In the genomic region with DNA sequence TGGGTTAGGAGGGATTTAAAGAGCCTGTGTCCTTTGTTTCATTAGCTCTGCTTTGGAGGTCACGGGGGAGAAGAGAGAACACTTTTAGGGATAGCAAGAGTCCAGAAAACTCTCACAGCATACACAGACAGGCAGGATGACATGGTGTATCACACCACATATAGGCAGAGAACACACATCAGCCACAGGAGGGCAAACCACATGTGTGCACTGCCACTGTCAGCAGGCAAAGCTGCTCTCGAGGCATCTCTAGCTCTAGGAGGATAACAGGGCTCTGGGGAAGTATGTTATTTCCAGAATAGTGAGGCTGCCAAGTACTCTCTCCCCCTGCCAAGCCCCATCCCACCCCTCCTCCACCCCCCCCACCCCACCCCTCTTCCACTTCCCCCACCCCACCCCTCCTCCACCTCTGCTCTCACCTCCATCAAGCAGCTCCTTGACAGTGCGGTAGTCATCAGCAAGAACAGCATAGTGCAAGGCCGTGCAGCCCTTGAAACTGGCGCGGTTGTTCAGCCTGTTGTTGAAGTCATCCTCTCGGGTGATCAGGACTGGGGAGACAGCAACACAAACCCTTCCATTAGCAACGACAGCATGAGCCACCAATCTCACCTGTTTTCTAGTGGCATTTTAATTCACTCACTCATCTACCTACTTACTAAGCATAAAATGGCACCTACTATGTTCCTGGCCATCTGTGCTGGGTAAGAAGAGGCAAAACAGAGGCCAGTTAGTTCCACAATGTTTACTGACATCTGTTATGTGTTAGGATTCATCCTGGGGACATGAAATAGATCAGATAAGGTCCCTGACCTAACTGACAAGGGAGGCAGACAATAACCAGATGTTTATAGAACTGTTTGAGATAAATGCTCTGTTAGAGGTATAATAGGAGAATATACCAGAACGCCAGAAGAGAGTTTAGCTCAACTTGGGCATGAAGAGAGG, we compare ENCODE assay signal across 21 cellular contexts.
DNase-seq lines count a peak whose midpoint lies in the region; ATAC-seq and TF ChIP-seq lines count a peak whose summit lies in the region.
"Had no signal": no experiment of that assay in that cellular context is flagged by ENCODE, and none has a peak within 500 bp of the region (broad histone marks: within the 10 kb centered on the region; RNA-seq: fewer than 3 reads in every experiment).

No MANE protein-coding gene starts in this region.

- no peak overlapping the region for H3K4me3 Mint-ChIP-seq in activated CD8-positive, alpha-beta T cell treated with anti-CD3 and anti-CD28 coated beads, Interleukin-2, amount 10 ng/mL, durations not matched to agents 7 days and 5 days
- no peak overlapping the region for H3K4me3 Mint-ChIP-seq in activated CD8-positive, alpha-beta T cell treated with anti-CD3 and anti-CD28 coated beads for 36 hours
- H3K4me3 Mint-ChIP-seq in endothelial cell (ENCODE audit: unreplicated experiment), result no peak overlapping the region
- peak overlapping the region; percentile 53 for H3K4me3 Mint-ChIP-seq in type B pancreatic cell
- H3K4me3 Mint-ChIP-seq: dendritic cell treated with granulocyte-macrophage colony-stimulating factor and Interleukin-4, amounts not matched to agents 40 ng/mL and 50 ng/mL, for 4 days; mesothelial cell of epicardium; natural killer cell had no signal

- no peaks in the 10 kb centered on the region for H3K27me3 Mint-ChIP-seq in activated CD8-positive, alpha-beta T cell treated with anti-CD3 and anti-CD28 coated beads, Interleukin-2, amount 10 ng/mL, durations not matched to agents 7 days and 5 days (ENCODE audit: low read depth)
- H3K27me3 Mint-ChIP-seq in activated CD8-positive, alpha-beta T cell treated with anti-CD3 and anti-CD28 coated beads for 36 hours, result no peaks in the 10 kb centered on the region
- peaks cover 2% of the 10 kb centered on the region for H3K27me3 Mint-ChIP-seq in endothelial cell (ENCODE audit: unreplicated experiment)
- no peaks in the 10 kb centered on the region for H3K27me3 Mint-ChIP-seq in type B pancreatic cell
- H3K27me3 Mint-ChIP-seq: dendritic cell treated with granulocyte-macrophage colony-stimulating factor and Interleukin-4, amounts not matched to agents 40 ng/mL and 50 ng/mL, for 4 days had no signal

- H3K4me1 Mint-ChIP-seq in activated CD8-positive, alpha-beta T cell treated with anti-CD3 and anti-CD28 coated beads, Interleukin-2, amount 10 ng/mL, durations not matched to agents 7 days and 5 days (ENCODE audit: low read depth), result no peaks in the 10 kb centered on the region
- no peaks in the 10 kb centered on the region for H3K4me1 Mint-ChIP-seq in activated CD8-positive, alpha-beta T cell treated with anti-CD3 and anti-CD28 coated beads for 36 hours (ENCODE audit: low read depth)
- H3K4me1 Mint-ChIP-seq in endothelial cell (ENCODE audit: unreplicated experiment) (peaks cover 17% of the 10 kb centered on the region), type B pancreatic cell (ENCODE audit: unreplicated experiment) (peaks cover 41% of the 10 kb centered on the region)

- H3K27ac Mint-ChIP-seq in activated CD8-positive, alpha-beta T cell treated with anti-CD3 and anti-CD28 coated beads, Interleukin-2, amount 10 ng/mL, durations not matched to agents 7 days and 5 days, result no peak overlapping the region
- H3K27ac Mint-ChIP-seq in activated CD8-positive, alpha-beta T cell treated with anti-CD3 and anti-CD28 coated beads for 36 hours, result no peak overlapping the region
- H3K27ac Mint-ChIP-seq in endothelial cell (ENCODE audit: unreplicated experiment) (peak overlapping the region; percentile 22), type B pancreatic cell (peak overlapping the region; percentile 60)
- H3K27ac Mint-ChIP-seq: dendritic cell treated with granulocyte-macrophage colony-stimulating factor and Interleukin-4, amounts not matched to agents 40 ng/mL and 50 ng/mL, for 4 days; mesothelial cell of epicardium had no signal

- H3K9me3 Mint-ChIP-seq in activated CD8-positive, alpha-beta T cell treated with anti-CD3 and anti-CD28 coated beads, Interleukin-2, amount 10 ng/mL, durations not matched to agents 7 days and 5 days (ENCODE audit: insufficient read depth), result no peaks in the 10 kb centered on the region
- H3K9me3 Mint-ChIP-seq in activated CD8-positive, alpha-beta T cell treated with anti-CD3 and anti-CD28 coated beads for 36 hours, result no peaks in the 10 kb centered on the region
- H3K9me3 Mint-ChIP-seq in endothelial cell (ENCODE audit: unreplicated experiment), result no peaks in the 10 kb centered on the region
- no peaks in the 10 kb centered on the region for H3K9me3 Mint-ChIP-seq in type B pancreatic cell
- H3K9me3 Mint-ChIP-seq: dendritic cell treated with granulocyte-macrophage colony-stimulating factor and Interleukin-4, amounts not matched to agents 40 ng/mL and 50 ng/mL, for 4 days; mesothelial cell of epicardium; natural killer cell had no signal

- H3K36me3 Mint-ChIP-seq in activated CD8-positive, alpha-beta T cell treated with anti-CD3 and anti-CD28 coated beads, Interleukin-2, amount 10 ng/mL, durations not matched to agents 7 days and 5 days (ENCODE audit: low read depth), result no peaks in the 10 kb centered on the region
- H3K36me3 Mint-ChIP-seq in activated CD8-positive, alpha-beta T cell treated with anti-CD3 and anti-CD28 coated beads for 36 hours (ENCODE audit: low read depth), result peaks cover 2% of the 10 kb centered on the region
- peaks cover 9% of the 10 kb centered on the region for H3K36me3 Mint-ChIP-seq in endothelial cell (ENCODE audit: low read depth, unreplicated experiment)
- H3K36me3 Mint-ChIP-seq in type B pancreatic cell, result peaks cover 6% of the 10 kb centered on the region
- H3K36me3 Mint-ChIP-seq: natural killer cell had no signal

- POLR2A ChIA-PET in activated CD8-positive, alpha-beta T cell treated with anti-CD3 and anti-CD28 coated beads, Interleukin-2, amount 10 ng/mL, durations not matched to agents 7 days and 5 days (lab: Charles Lee), result interaction anchor here (0.6 kb wide), 1 partner anchor 287 kb away, joined by 3 read pairs; no protein-coding TSS in a partner anchor
- POLR2A ChIA-PET in activated CD8-positive, alpha-beta T cell treated with anti-CD3 and anti-CD28 coated beads for 36 hours (lab: Charles Lee), result no interaction called here

- CTCF ChIA-PET in activated CD8-positive, alpha-beta T cell treated with anti-CD3 and anti-CD28 coated beads, Interleukin-2, amount 10 ng/mL, durations not matched to agents 7 days and 5 days (lab: Charles Lee), result interaction anchor here (0.6 to 1.3 kb wide), 2 partner anchors 72 kb away, joined by 3 to 4 read pairs; no protein-coding TSS in a partner anchor
- CTCF ChIA-PET in activated CD8-positive, alpha-beta T cell treated with anti-CD3 and anti-CD28 coated beads for 36 hours (lab: Charles Lee), result interaction anchor here (0.8 kb wide), 1 partner anchor 10 kb away, joined by 3 read pairs; no protein-coding TSS in a partner anchor

- TF ChIP-seq CTCF in activated CD8-positive, alpha-beta T cell treated with anti-CD3 and anti-CD28 coated beads for 36 hours (IDR thresholded peaks at IDR 0.05), result no peak
- TF ChIP-seq CTCF in endothelial cell (IDR thresholded peaks at IDR 0.05; ENCODE audit: unreplicated experiment), result no peak
- TF ChIP-seq CTCF in type B pancreatic cell (conservative IDR thresholded peaks at IDR 0.05), result no peak

- peak; percentile 27 for ATAC-seq in activated CD8-positive, alpha-beta T cell treated with anti-CD3 and anti-CD28 coated beads, Interleukin-2, amount 10 ng/mL, durations not matched to agents 7 days and 5 days
- no peak for ATAC-seq in activated CD8-positive, alpha-beta T cell treated with anti-CD3 and anti-CD28 coated beads for 36 hours
- ATAC-seq in GM21825 (IDR thresholded peaks at IDR 0.05; ENCODE audit: unreplicated experiment), result no peak
- no peak for ATAC-seq in HG03521 (IDR thresholded peaks at IDR 0.05; ENCODE audit: unreplicated experiment)
- ATAC-seq in HG03342 (IDR thresholded peaks at IDR 0.05; ENCODE audit: unreplicated experiment), result no peak
- ATAC-seq: left cardiac atrium, natural killer cell, pancreas, PC-3 had no signal

- DNase-seq in activated CD8-positive, alpha-beta T cell treated with anti-CD3 and anti-CD28 coated beads, Interleukin-2, amount 10 ng/mL, durations not matched to agents 7 days and 5 days, result no peak
- DNase-seq in activated CD8-positive, alpha-beta T cell treated with anti-CD3 and anti-CD28 coated beads for 36 hours, result no peak
- peak; percentile 73 for DNase-seq in RPMI7951 (ENCODE audit: low read depth)
- DNase-seq in endothelial cell (ENCODE audit: low spot score), result no peak
- DNase-seq in type B pancreatic cell (ENCODE audit: extremely low spot score, unreplicated experiment), result no peak
- DNase-seq: activated CD4-positive, alpha-beta T cell treated with anti-CD3 and anti-CD28 coated beads, Interleukin-2, amount 50 U/mL, for 4 hours; Caco-2; EL; head of caudate nucleus; left cardiac atrium; natural killer cell; NCI-H1105; pancreas; PC-3; SIG-M5; stimulated activated CD4-positive, alpha-beta T cell treated with anti-CD3 and anti-CD28 coated beads, Interleukin-12 subunit alpha, Interleukin-12 subunit beta, amount 100 ng/mL, for 4 hours had no signal

- intact Hi-C loops in activated CD8-positive, alpha-beta T cell treated with anti-CD3 and anti-CD28 coated beads for 36 hours (cut with micrococcal nuclease), result no loop called here

Comparison
In these comparisons a context has a peak if more than half of its experiments do, and no peak if none do; other contexts are left out.
1. H3K27ac Mint-ChIP-seq: peak in endothelial cell (single experiment) and type B pancreatic cell (single experiment); none in activated CD8-positive, alpha-beta T cell treated with anti-CD3 and anti-CD28 coated beads, Interleukin-2, amount 10 ng/mL, durations not matched to agents 7 days and 5 days (single experiment) and activated CD8-positive, alpha-beta T cell treated with anti-CD3 and anti-CD28 coated beads for 36 hours (single experiment).